ENCODE assay signal across 1 cellular context in genomic region chr14:75246546-75247285, GRCh38.
TF ChIP-seq lines count a peak whose summit lies in the region.

No MANE protein-coding gene starts in this region.

TF ChIP-seq in GM23338, 12 proteins besides CTCF, POLR2A, EP300 and RAD21 (continued from another document):
- TF ChIP-seq, protein P1, sequence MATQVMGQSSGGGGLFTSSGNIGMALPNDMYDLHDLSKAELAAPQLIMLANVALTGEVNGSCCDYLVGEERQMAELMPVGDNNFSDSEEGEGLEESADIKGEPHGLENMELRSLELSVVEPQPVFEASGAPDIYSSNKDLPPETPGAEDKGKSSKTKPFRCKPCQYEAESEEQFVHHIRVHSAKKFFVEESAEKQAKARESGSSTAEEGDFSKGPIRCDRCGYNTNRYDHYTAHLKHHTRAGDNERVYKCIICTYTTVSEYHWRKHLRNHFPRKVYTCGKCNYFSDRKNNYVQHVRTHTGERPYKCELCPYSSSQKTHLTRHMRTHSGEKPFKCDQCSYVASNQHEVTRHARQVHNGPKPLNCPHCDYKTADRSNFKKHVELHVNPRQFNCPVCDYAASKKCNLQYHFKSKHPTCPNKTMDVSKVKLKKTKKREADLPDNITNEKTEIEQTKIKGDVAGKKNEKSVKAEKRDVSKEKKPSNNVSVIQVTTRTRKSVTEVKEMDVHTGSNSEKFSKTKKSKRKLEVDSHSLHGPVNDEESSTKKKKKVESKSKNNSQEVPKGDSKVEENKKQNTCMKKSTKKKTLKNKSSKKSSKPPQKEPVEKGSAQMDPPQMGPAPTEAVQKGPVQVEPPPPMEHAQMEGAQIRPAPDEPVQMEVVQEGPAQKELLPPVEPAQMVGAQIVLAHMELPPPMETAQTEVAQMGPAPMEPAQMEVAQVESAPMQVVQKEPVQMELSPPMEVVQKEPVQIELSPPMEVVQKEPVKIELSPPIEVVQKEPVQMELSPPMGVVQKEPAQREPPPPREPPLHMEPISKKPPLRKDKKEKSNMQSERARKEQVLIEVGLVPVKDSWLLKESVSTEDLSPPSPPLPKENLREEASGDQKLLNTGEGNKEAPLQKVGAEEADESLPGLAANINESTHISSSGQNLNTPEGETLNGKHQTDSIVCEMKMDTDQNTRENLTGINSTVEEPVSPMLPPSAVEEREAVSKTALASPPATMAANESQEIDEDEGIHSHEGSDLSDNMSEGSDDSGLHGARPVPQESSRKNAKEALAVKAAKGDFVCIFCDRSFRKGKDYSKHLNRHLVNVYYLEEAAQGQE (IDR thresholded peaks at IDR 0.05; ENCODE audit: unreplicated experiment), result no peak
- TF ChIP-seq EZH2 (IDR thresholded peaks at IDR 0.05; ENCODE audit: low read depth, unreplicated experiment) (no peak), STAT1 (IDR thresholded peaks at IDR 0.05; ENCODE audit: unreplicated experiment) (no peak), ZNF114 (CRISPR knock-in tag; IDR thresholded peaks at IDR 0.05) (no peak), CREB1 (CRISPR knock-in tag; IDR thresholded peaks at IDR 0.05; ENCODE audit: low read depth) (no peak), JUNB (IDR thresholded peaks at IDR 0.05; ENCODE audit: unreplicated experiment) (no peak), EZH2phosphoT487 (IDR thresholded peaks at IDR 0.05; ENCODE audit: unreplicated experiment) (no peak), ZNF331 (CRISPR knock-in tag; IDR thresholded peaks at IDR 0.05; ENCODE audit: low read depth) (no peak), NANOG (IDR thresholded peaks at IDR 0.05; ENCODE audit: borderline replicate concordance) (no peak)
- TF ChIP-seq, protein P2, sequence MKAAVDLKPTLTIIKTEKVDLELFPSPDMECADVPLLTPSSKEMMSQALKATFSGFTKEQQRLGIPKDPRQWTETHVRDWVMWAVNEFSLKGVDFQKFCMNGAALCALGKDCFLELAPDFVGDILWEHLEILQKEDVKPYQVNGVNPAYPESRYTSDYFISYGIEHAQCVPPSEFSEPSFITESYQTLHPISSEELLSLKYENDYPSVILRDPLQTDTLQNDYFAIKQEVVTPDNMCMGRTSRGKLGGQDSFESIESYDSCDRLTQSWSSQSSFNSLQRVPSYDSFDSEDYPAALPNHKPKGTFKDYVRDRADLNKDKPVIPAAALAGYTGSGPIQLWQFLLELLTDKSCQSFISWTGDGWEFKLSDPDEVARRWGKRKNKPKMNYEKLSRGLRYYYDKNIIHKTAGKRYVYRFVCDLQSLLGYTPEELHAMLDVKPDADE (IDR thresholded peaks at IDR 0.05), result no peak
- TF ChIP-seq, protein P3, sequence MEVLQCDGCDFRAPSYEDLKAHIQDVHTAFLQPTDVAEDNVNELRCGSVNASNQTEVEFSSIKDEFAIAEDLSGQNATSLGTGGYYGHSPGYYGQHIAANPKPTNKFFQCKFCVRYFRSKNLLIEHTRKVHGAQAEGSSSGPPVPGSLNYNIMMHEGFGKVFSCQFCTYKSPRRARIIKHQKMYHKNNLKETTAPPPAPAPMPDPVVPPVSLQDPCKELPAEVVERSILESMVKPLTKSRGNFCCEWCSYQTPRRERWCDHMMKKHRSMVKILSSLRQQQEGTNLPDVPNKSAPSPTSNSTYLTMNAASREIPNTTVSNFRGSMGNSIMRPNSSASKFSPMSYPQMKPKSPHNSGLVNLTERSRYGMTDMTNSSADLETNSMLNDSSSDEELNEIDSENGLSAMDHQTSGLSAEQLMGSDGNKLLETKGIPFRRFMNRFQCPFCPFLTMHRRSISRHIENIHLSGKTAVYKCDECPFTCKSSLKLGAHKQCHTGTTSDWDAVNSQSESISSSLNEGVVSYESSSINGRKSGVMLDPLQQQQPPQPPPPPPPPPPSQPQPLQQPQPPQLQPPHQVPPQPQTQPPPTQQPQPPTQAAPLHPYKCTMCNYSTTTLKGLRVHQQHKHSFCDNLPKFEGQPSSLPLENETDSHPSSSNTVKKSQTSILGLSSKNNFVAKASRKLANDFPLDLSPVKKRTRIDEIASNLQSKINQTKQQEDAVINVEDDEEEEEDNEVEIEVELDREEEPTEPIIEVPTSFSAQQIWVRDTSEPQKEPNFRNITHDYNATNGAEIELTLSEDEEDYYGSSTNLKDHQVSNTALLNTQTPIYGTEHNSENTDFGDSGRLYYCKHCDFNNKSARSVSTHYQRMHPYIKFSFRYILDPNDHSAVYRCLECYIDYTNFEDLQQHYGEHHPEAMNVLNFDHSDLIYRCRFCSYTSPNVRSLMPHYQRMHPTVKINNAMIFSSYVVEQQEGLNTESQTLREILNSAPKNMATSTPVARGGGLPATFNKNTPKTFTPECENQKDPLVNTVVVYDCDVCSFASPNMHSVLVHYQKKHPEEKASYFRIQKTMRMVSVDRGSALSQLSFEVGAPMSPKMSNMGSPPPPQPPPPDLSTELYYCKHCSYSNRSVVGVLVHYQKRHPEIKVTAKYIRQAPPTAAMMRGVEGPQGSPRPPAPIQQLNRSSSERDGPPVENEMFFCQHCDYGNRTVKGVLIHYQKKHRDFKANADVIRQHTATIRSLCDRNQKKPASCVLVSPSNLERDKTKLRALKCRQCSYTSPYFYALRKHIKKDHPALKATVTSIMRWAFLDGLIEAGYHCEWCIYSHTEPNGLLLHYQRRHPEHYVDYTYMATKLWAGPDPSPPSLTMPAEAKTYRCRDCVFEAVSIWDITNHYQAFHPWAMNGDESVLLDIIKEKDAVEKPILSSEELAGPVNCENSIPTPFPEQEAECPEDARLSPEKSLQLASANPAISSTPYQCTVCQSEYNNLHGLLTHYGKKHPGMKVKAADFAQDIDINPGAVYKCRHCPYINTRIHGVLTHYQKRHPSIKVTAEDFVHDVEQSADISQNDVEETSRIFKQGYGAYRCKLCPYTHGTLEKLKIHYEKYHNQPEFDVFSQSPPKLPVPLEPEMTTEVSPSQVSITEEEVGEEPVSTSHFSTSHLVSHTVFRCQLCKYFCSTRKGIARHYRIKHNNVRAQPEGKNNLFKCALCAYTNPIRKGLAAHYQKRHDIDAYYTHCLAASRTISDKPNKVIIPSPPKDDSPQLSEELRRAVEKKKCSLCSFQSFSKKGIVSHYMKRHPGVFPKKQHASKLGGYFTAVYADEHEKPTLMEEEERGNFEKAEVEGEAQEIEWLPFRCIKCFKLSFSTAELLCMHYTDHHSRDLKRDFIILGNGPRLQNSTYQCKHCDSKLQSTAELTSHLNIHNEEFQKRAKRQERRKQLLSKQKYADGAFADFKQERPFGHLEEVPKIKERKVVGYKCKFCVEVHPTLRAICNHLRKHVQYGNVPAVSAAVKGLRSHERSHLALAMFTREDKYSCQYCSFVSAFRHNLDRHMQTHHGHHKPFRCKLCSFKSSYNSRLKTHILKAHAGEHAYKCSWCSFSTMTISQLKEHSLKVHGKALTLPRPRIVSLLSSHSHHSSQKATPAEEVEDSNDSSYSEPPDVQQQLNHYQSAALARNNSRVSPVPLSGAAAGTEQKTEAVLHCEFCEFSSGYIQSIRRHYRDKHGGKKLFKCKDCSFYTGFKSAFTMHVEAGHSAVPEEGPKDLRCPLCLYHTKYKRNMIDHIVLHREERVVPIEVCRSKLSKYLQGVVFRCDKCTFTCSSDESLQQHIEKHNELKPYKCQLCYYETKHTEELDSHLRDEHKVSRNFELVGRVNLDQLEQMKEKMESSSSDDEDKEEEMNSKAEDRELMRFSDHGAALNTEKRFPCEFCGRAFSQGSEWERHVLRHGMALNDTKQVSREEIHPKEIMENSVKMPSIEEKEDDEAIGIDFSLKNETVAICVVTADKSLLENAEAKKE (CRISPR knock-in tag; IDR thresholded peaks at IDR 0.05), result no peak
